ENCODE assay signal across 7 cellular contexts in the genomic region with DNA sequence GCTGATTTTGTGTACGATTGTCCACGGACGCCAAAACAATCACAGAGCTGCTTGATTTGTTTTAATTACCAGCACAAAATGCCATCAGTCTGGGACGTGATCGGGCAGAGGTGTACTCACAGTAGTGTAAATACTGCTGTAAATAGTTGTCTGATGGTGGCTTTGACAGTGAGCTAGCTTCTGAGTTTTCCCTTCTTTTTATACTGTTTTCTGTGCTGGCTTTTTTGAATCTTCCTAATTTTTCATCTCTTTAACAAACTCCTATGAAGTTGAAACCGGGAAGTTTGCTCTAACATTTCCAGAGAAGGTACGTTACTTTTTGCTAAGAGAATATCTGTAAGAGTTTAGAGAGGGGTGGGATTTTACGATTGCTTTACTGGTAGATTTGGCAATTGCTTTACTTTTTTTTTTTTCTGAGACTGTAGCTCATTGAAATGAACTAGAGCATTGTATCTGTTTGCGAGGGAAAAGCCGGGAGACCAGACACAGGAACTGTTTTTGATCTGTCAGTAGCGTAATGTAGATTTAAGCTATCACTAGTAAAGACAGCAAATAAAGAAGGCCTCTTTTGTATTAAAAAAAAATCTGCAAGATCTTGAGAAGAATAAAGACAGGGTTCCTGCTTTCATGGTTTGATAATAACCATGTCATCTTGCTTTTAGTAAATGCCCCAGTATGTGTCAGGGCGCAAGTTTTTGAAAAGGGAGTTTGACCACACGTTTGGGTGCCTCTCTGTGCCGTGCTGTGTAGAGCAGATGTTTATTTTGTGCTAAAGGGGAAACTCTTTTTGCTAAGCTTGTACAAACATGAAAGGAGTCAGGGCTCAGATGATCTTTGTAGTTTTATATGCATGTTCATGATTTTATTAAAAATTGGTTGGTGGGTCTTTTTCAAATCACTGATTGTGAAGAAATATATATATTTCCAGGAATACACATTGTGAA. TPM values are rescaled to one million over a fixed set of nuclear protein-coding genes. Genes with fewer than 3 reads are reported as not detected.
DNase-seq lines count a peak whose midpoint lies in the region; ATAC-seq, FAIRE-seq and TF ChIP-seq lines count a peak whose summit lies in the region.

No MANE protein-coding gene starts in this region.

- H3K27me3 ChIP-seq in HUES48 (ENCODE audit: control insufficient read depth, insufficient read depth, low read length), result no peaks in the 10 kb centered on the region
- no peaks in the 10 kb centered on the region for H3K27me3 ChIP-seq in WERI-Rb-1 (ENCODE audit: insufficient read depth, low read depth, severe bottlenecking)
- H3K27me3 ChIP-seq in iPS-18a (ENCODE audit: control insufficient read depth, insufficient read depth, low read length), result no peaks in the 10 kb centered on the region
- no peaks in the 10 kb centered on the region for H3K27me3 ChIP-seq in stomach smooth muscle (ENCODE audit: control insufficient read depth in 1 of 2, insufficient read depth in 2 of 2, low read length in 2 of 2)

- no peak overlapping the region for H3K27ac ChIP-seq in HUES48 (ENCODE audit: low read depth, low read length)
- H3K27ac ChIP-seq in WERI-Rb-1, result peak overlapping the region; percentile 88
- H3K27ac ChIP-seq in iPS-18a (ENCODE audit: low read length), result no peak overlapping the region
- peak overlapping the region; percentile 85 for H3K27ac ChIP-seq in stomach smooth muscle (ENCODE audit: low read length)

- no peaks in the 10 kb centered on the region for H3K36me3 ChIP-seq in HUES48 (ENCODE audit: control insufficient read depth, insufficient read depth, low read length)
- 0 out of 2 replicates have a peak, but pooled peaks cover 3% of the 10 kb centered on the region for H3K36me3 ChIP-seq in WERI-Rb-1
- no peaks in the 10 kb centered on the region for H3K36me3 ChIP-seq in iPS-18a (ENCODE audit: control insufficient read depth, low read depth, low read length)
- no peaks in the 10 kb centered on the region for H3K36me3 ChIP-seq in stomach smooth muscle (ENCODE audit: control insufficient read depth in 2 of 2, insufficient read depth in 2 of 2, low read length in 2 of 2)

- no peak overlapping the region for H3K9ac ChIP-seq in HUES48 (ENCODE audit: low read depth, low read length)
- H3K9ac ChIP-seq in iPS-18a (ENCODE audit: low read length), result no peak overlapping the region
- H3K9ac ChIP-seq in stomach smooth muscle (ENCODE audit: low read length in 2 of 2), result peak overlapping the region; percentile 81 to 83

- H3K4me3 ChIP-seq in HUES48 (ENCODE audit: low read depth, low read length) (peak overlapping the region; percentile 38), WERI-Rb-1 (ENCODE audit: low read depth, low read length) (peak overlapping the region; percentile 90), iPS-18a (ENCODE audit: low read length) (peak overlapping the region; percentile 23), stomach smooth muscle (ENCODE audit: low read length in 2 of 2) (peak overlapping the region; percentile 74 to 84)

- no peak for ATAC-seq in stimulated activated naive CD8-positive, alpha-beta T cell treated with anti-CD3 and anti-CD28 coated beads, Interleukin-15, Interleukin-2, amounts not matched to agents 100 U/mL and 50 U/mL, for 24 hours

- DNase-seq in WERI-Rb-1 (no peak), 8988T (no peak), frontal cortex (ENCODE audit: low spot score in 2 of 2) (no peak)
- DNase-seq in stimulated activated naive CD8-positive, alpha-beta T cell treated with anti-CD3 and anti-CD28 coated beads, Interleukin-15, Interleukin-2, amounts not matched to agents 100 U/mL and 50 U/mL, for 24 hours, result no peak

- H3K9me3 ChIP-seq in HUES48 (ENCODE audit: control insufficient read depth, insufficient read depth, low read length) (no peaks in the 10 kb centered on the region), WERI-Rb-1 (ENCODE audit: severe bottlenecking) (no peaks in the 10 kb centered on the region), iPS-18a (ENCODE audit: control insufficient read depth, low read depth, low read length) (no peaks in the 10 kb centered on the region), stomach smooth muscle (ENCODE audit: control insufficient read depth in 2 of 2, low read length in 2 of 2) (no peaks in the 10 kb centered on the region)

- no peak for TF ChIP-seq CTCF in WERI-Rb-1 (IDR thresholded peaks at IDR 0.05; ENCODE audit: low read depth, low read length)

- H3K4me1 ChIP-seq in HUES48 (ENCODE audit: control insufficient read depth, insufficient read depth, low read length), result peaks cover 35% of the 10 kb centered on the region
- H3K4me1 ChIP-seq in iPS-18a (ENCODE audit: control insufficient read depth, low read depth, low read length), result peaks cover 26% of the 10 kb centered on the region
- no peaks in the 10 kb centered on the region for H3K4me1 ChIP-seq in stomach smooth muscle (ENCODE audit: control insufficient read depth, insufficient read depth, low read length)

- no peak for FAIRE-seq in frontal cortex (lab: Jason Lieb, UNC)

RNA-seq across cellular contexts. Expression of gene FOXP2, which starts 0.7 kb away (rescaled TPM):
- total RNA-seq in frontal cortex, result 20.0 TPM

Comparison
In these comparisons a context has a peak if more than half of its experiments do, and no peak if none do; other contexts are left out.
1. H3K27ac ChIP-seq: peak in WERI-Rb-1 (single experiment) and stomach smooth muscle (single experiment); none in HUES48 (single experiment) and iPS-18a (single experiment).
2. H3K4me3 ChIP-seq: peak in every context shown above with its lines; median percentile 90 in WERI-Rb-1; 79 in stomach smooth muscle; 38 in HUES48; 23 in iPS-18a.
3. H3K9ac ChIP-seq: peak in stomach smooth muscle (2 of 2); none in HUES48 (single experiment) and iPS-18a (single experiment).